ENCODE assay signal across 22 cellular contexts in genomic region chr22:23827351-23827995, GRCh38. TPM values are rescaled to one million over a fixed set of nuclear protein-coding genes. Genes with fewer than 3 reads are reported as not detected.
A peak's percentile ranks its signal among the peaks of the same experiment; 100 is the strongest.
DNase-seq lines count a peak whose midpoint lies in the region; ATAC-seq and TF ChIP-seq lines count a peak whose summit lies in the region.
"Had no signal": no experiment of that assay in that cellular context is flagged by ENCODE, and none has a peak within 500 bp of the region (broad histone marks: within the 10 kb centered on the region; RNA-seq: fewer than 3 reads in every experiment).

No MANE protein-coding gene starts in this region.

- H3K4me3 ChIP-seq in SK-N-SH (ENCODE audit: low read depth in 2 of 2, low read length in 1 of 2) (no peak overlapping the region), IMR-90 (ENCODE audit: insufficient read depth, low read depth, low read length) (no peak overlapping the region), right atrium auricular region (no peak overlapping the region)
- H3K4me3 ChIP-seq: body of pancreas, HAP-1, Peyer's patch, SK-N-MC, upper lobe of right lung had no signal

- peak overlapping the region; percentile 59 for H2AK9ac ChIP-seq in IMR-90 (replicated peaks; ENCODE audit: low read depth, low read length, poor library complexity)

- no peak overlapping the region for H3K14ac ChIP-seq in IMR-90 (replicated peaks; ENCODE audit: low read depth, low read length)

- no peaks in the 10 kb centered on the region for H3K9me2 ChIP-seq in SK-N-SH

- H4K20me1 ChIP-seq in SK-N-SH (ENCODE audit: insufficient read depth) (no peaks in the 10 kb centered on the region; the same call in 1 of the 2 replicates), IMR-90 (ENCODE audit: insufficient read depth, low read length) (peaks cover 27% of the 10 kb centered on the region)

- H3K27me3 ChIP-seq in SK-N-SH (ENCODE audit: insufficient read depth) = no peaks in the 10 kb centered on the region
- no peaks in the 10 kb centered on the region for H3K27me3 ChIP-seq in IMR-90 (ENCODE audit: control insufficient read depth, insufficient read depth, low read length)
- no peaks in the 10 kb centered on the region for H3K27me3 ChIP-seq in right atrium auricular region
- H3K27me3 ChIP-seq: body of pancreas, Peyer's patch, upper lobe of right lung had no signal

- H2BK15ac ChIP-seq in IMR-90 (ENCODE audit: low read depth, low read length) = no peak overlapping the region

- H2BK20ac ChIP-seq in IMR-90 (ENCODE audit: low read depth, low read length) = no peak overlapping the region

- intact Hi-C loops in IMR-90 (cut with micrococcal nuclease) = no loop called here
- intact Hi-C loops in posterior vena cava (cut with DNase I) = no loop called here

- no peak overlapping the region for H3K18ac ChIP-seq in IMR-90 (ENCODE audit: low read depth, low read length)

- peaks cover 26% of the 10 kb centered on the region for H3K9me1 ChIP-seq in IMR-90 (ENCODE audit: insufficient read depth, low read length)

- no peak overlapping the region for H4K91ac ChIP-seq in IMR-90 (ENCODE audit: insufficient read depth, low read depth, low read length)

- no peak overlapping the region for H3K56ac ChIP-seq in IMR-90 (ENCODE audit: extremely low read depth, insufficient read depth, low read length)

- ATAC-seq in SK-N-SH treated with all-trans-retinoic acid at 6 μM for 48 hours (no peak), IMR-90 (ENCODE audit: low read depth) (no peak)
- ATAC-seq: body of pancreas, upper lobe of right lung had no signal

- TF ChIP-seq EP300 in SK-N-SH (IDR thresholded peaks at IDR 0.05; ENCODE audit: borderline replicate concordance in 1 of 2, low read depth in 1 of 2, low read length in 1 of 2) = no peak

- no peak overlapping the region for H4K8ac ChIP-seq in IMR-90 (ENCODE audit: low read depth in 2 of 2, low read length in 2 of 2)

- no peak overlapping the region for H3K23ac ChIP-seq in IMR-90 (ENCODE audit: low read depth, low read length)

- H2AFZ ChIP-seq in SK-N-SH (ENCODE audit: low read depth) (no peak overlapping the region), IMR-90 (replicated peaks; ENCODE audit: low read length, poor library complexity) (no peak overlapping the region)

- H3K9ac ChIP-seq in SK-N-SH (no peak overlapping the region), IMR-90 (ENCODE audit: low read depth, low read length) (no peak overlapping the region)
- H3K9ac ChIP-seq: KMS-11 had no signal

- 94% methylated on average over 6 of the region's 11 CpGs for WGBS in SK-N-SH (ENCODE audit: low lambda C conversion rate)
- 95% methylated on average over 4 of the region's 11 CpGs; no CpG with 5 or more reads in 1 of the 2 experiments for WGBS in IMR-90 (ENCODE audit: extremely low coverage in 2 of 2, insufficient read length in 1 of 2), 2 experiments

- H3K4ac ChIP-seq in IMR-90 (ENCODE audit: low read depth, low read length) = no peak overlapping the region

- TF ChIP-seq RAD21 in SK-N-SH (IDR thresholded peaks at IDR 0.05; ENCODE audit: low read length) (no peak), IMR-90 (IDR thresholded peaks at IDR 0.05; ENCODE audit: low read length) (no peak)

- in situ Hi-C loops in IMR-90 (cut with MboI; ENCODE audit: low sequenced_read_pairs) = no loop called here

- dilution Hi-C loops in IMR-90 (cut with HindIII; ENCODE audit: low sequenced_read_pairs, unreplicated experiment) = no loop called here

- TF ChIP-seq CTCF in SK-N-SH (IDR thresholded peaks at IDR 0.05) = no peak
- no peak for TF ChIP-seq CTCF in IMR-90 (conservative IDR thresholded peaks at IDR 0.05; ENCODE audit: low read depth, low read length)
- no peak for TF ChIP-seq CTCF in right atrium auricular region (IDR thresholded peaks at IDR 0.05)

- H3K79me1 ChIP-seq in IMR-90 (ENCODE audit: low read depth in 1 of 2, low read length in 2 of 2) = peaks cover 10 to 60% of the 10 kb centered on the region in 2 experiments

- H3K4me2 ChIP-seq in SK-N-SH = no peak overlapping the region
- no peak overlapping the region for H3K4me2 ChIP-seq in IMR-90 (ENCODE audit: low read depth, low read length)
- H3K4me2 ChIP-seq: KMS-11 had no signal

- H3K36me3 ChIP-seq in SK-N-SH (replicated peaks in 1 of 2; ENCODE audit: control insufficient read depth in 1 of 2, insufficient read depth in 2 of 2, low read length in 1 of 2) = peaks cover 25 to 41% of the 10 kb centered on the region in 2 experiments
- peaks cover 78% of the 10 kb centered on the region for H3K36me3 ChIP-seq in IMR-90 (ENCODE audit: control insufficient read depth, insufficient read depth, low read length)
- H3K36me3 ChIP-seq in right atrium auricular region = peaks cover 58% of the 10 kb centered on the region

- peaks cover 17% of the 10 kb centered on the region for H3F3A ChIP-seq in SK-N-SH (replicated peaks; ENCODE audit: insufficient read depth)

- DNase-seq in SK-N-SH = peak; percentile 10
- no peak for DNase-seq in IMR-90
- no peak for DNase-seq in right atrium auricular region (ENCODE audit: low spot score)
- peak; percentile 61 for DNase-seq in posterior vena cava (ENCODE audit: low spot score)
- DNase-seq in mesenteric fat pad (ENCODE audit: low spot score) = no peak
- DNase-seq in iPS-NIHi11 (ENCODE audit: low spot score) = no peak
- DNase-seq in GM19238 (ENCODE audit: insufficient read length, low spot score) = no peak
- DNase-seq: activated CD4-positive, CD25-positive, alpha-beta regulatory T cell; AML-193; body of pancreas; midbrain; NCI-H1930; NCI-H345; Peyer's patch; T1000; upper lobe of right lung had no signal

- peaks cover 0 to 70% of the 10 kb centered on the region in 2 experiments; a peak in 2 of 4 replicates for H3K4me1 ChIP-seq in SK-N-SH (ENCODE audit: control insufficient read depth in 1 of 2, insufficient read depth in 2 of 2, low read depth in 1 of 2, low read length in 1 of 2)
- H3K4me1 ChIP-seq in IMR-90 (ENCODE audit: control insufficient read depth, insufficient read depth, low read length) = peaks cover 12% of the 10 kb centered on the region
- H3K4me1 ChIP-seq in right atrium auricular region = peaks cover 0 to 92% of the 10 kb centered on the region in 2 donors
- H3K4me1 ChIP-seq: body of pancreas, HAP-1, upper lobe of right lung had no signal

- POLR2A ChIA-PET in SK-N-SH (lab: Yijun Ruan, JAX) (interaction anchor here (2.1 kb wide), 1 partner anchor 19 kb away, joined by 13 read pairs; no protein-coding TSS in a partner anchor), IMR-90 (lab: Charles Lee; ENCODE audit: unreplicated experiment) (no interaction called here)

- H2BK120ac ChIP-seq in IMR-90 (ENCODE audit: low read depth, low read length) = no peak overlapping the region

- CTCF ChIA-PET in SK-N-SH (lab: Yijun Ruan, JAX) (interaction anchor here (0.9 to 1.7 kb wide), 2 partner anchors 22 to 38 kb away, joined by 3 to 9 read pairs; no protein-coding TSS in a partner anchor), IMR-90 (lab: Yijun Ruan, JAX) (no interaction called here)

- H3K79me2 ChIP-seq in SK-N-SH (ENCODE audit: insufficient read depth) = peaks cover 21% of the 10 kb centered on the region

- H2AK5ac ChIP-seq in IMR-90 (ENCODE audit: low read depth, low read length) = no peak overlapping the region

- no peak overlapping the region for H4K5ac ChIP-seq in IMR-90 (ENCODE audit: low read depth, low read length)

- BruUV-seq in IMR-90 (replicated peaks; lab: Mats Ljungman, UMichigan) = no TSS peak

- H3K27ac ChIP-seq in SK-N-SH (ENCODE audit: low read depth in 2 of 2, low read length in 1 of 2) (peak overlapping the region; percentile 76 to 95), IMR-90 (ENCODE audit: insufficient read depth, low read length) (no peak overlapping the region), right atrium auricular region (peak overlapping the region; percentile 84 to 90)
- H3K27ac ChIP-seq: 22Rv1, body of pancreas, KMS-11, Peyer's patch, SK-N-MC, upper lobe of right lung had no signal

- H3K9me3 ChIP-seq in SK-N-SH = no peaks in the 10 kb centered on the region
- peaks cover 3% of the 10 kb centered on the region; the same call in 1 of the 2 replicates for H3K9me3 ChIP-seq in IMR-90 (ENCODE audit: control insufficient read depth, insufficient read depth, low read length)
- no peaks in the 10 kb centered on the region for H3K9me3 ChIP-seq in right atrium auricular region
- H3K9me3 ChIP-seq: body of pancreas, HAP-1, Peyer's patch, upper lobe of right lung had no signal

- no peak overlapping the region for H2BK5ac ChIP-seq in IMR-90 (ENCODE audit: low read depth, low read length, poor library complexity, severe bottlenecking)

- TF ChIP-seq POLR2A in IMR-90 (IDR thresholded peaks at IDR 0.05; ENCODE audit: low read depth, low read length) = no peak

RNA-seq across cellular contexts. Expression of gene DERL3, which starts 11.3 kb away (rescaled TPM):
- polyA plus RNA-seq in SK-N-SH (2012; rRNA removed) (not detected in 2 replicates), IMR-90 (2012; rRNA removed) (0.50 and 0.62 TPM in 2 replicates)
- not detected in 2 replicates for polyA plus RNA-seq in SK-N-SH (2012; cell fraction: cytosol; rRNA removed)
- 0.01 TPM in 2 replicates for polyA plus RNA-seq in SK-N-SH (2012; cell fraction: nucleus; rRNA removed)
- total RNA-seq in IMR-90 (2012; rRNA removed) (under 0.01 and 0.18 TPM in 2 replicates), right atrium auricular region (10 to 100 TPM in 1 of 2 donors, 1 to 10 TPM in 1; 4.0 to 10.6 TPM), posterior vena cava (under 1 TPM; 0.83 to 0.95 TPM), mesenteric fat pad (1.4 TPM)
- 0.41 and 0.49 TPM in 2 replicates for polyA plus RNA-seq in IMR-90 (2012; cell fraction: cytosol; rRNA removed)
- polyA plus RNA-seq in IMR-90 (2012; cell fraction: nucleus; rRNA removed; ENCODE audit: low replicate concordance) = 0.96 and 2.2 TPM in 2 replicates

RNA-seq across cellular contexts. Expression of gene SLC2A11, which starts 30.2 kb away (rescaled TPM):
- polyA plus RNA-seq in SK-N-SH (2012; rRNA removed) (21.8 and 27.1 TPM in 2 replicates), IMR-90 (2012; rRNA removed) (6.6 and 8.7 TPM in 2 replicates)
- polyA plus RNA-seq in SK-N-SH (2012; cell fraction: cytosol; rRNA removed) = 9.3 and 12.5 TPM in 2 replicates
- 68.9 and 85.4 TPM in 2 replicates for polyA plus RNA-seq in SK-N-SH (2012; cell fraction: nucleus; rRNA removed)
- total RNA-seq in IMR-90 (2012; rRNA removed) (2.8 and 3.2 TPM in 2 replicates), right atrium auricular region (10 to 100 TPM; 10.6 to 15.5 TPM), posterior vena cava (1 to 10 TPM; 4.9 to 7.4 TPM), mesenteric fat pad (8.4 TPM)
- 7.6 and 10.2 TPM in 2 replicates for polyA plus RNA-seq in IMR-90 (2012; cell fraction: cytosol; rRNA removed)
- 38.2 and 42.7 TPM in 2 replicates for polyA plus RNA-seq in IMR-90 (2012; cell fraction: nucleus; rRNA removed; ENCODE audit: low replicate concordance)

RNA-seq across cellular contexts. Expression of gene SMARCB1, which starts 40.7 kb away (rescaled TPM):
- polyA plus RNA-seq in SK-N-SH (2012; rRNA removed) (182 and 215 TPM in 2 replicates), IMR-90 (2012; rRNA removed) (157 and 159 TPM in 2 replicates)
- polyA plus RNA-seq in SK-N-SH (2012; cell fraction: cytosol; rRNA removed) = 170 and 192 TPM in 2 replicates
- polyA plus RNA-seq in SK-N-SH (2012; cell fraction: nucleus; rRNA removed) = 113 and 134 TPM in 2 replicates
- total RNA-seq in IMR-90 (2012; rRNA removed) (97.5 and 110 TPM in 2 replicates), right atrium auricular region (10 to 100 TPM; 41.4 to 45.9 TPM), posterior vena cava (10 to 100 TPM; 42.6 to 45.8 TPM), mesenteric fat pad (70.7 TPM)
- 143 and 158 TPM in 2 replicates for polyA plus RNA-seq in IMR-90 (2012; cell fraction: cytosol; rRNA removed)
- 79.7 and 79.9 TPM in 2 replicates for polyA plus RNA-seq in IMR-90 (2012; cell fraction: nucleus; rRNA removed; ENCODE audit: low replicate concordance)

RNA-seq across cellular contexts. Expression of gene MMP11, which starts 54.8 kb away (rescaled TPM):
- polyA plus RNA-seq in SK-N-SH (2012; rRNA removed) = 50.8 and 64.4 TPM in 2 replicates
- 31.3 and 49.7 TPM in 2 replicates for polyA plus RNA-seq in SK-N-SH (2012; cell fraction: cytosol; rRNA removed)
- 48.3 and 75.0 TPM in 2 replicates for polyA plus RNA-seq in SK-N-SH (2012; cell fraction: nucleus; rRNA removed)
- total RNA-seq in IMR-90 (2012; rRNA removed) = 1.4 and 2.2 TPM in 2 replicates
- polyA plus RNA-seq in IMR-90 (2012; rRNA removed) = 5.9 and 6.0 TPM in 2 replicates
- 6.5 and 10.3 TPM in 2 replicates for polyA plus RNA-seq in IMR-90 (2012; cell fraction: cytosol; rRNA removed)
- polyA plus RNA-seq in IMR-90 (2012; cell fraction: nucleus; rRNA removed; ENCODE audit: low replicate concordance) = 5.3 and 10.6 TPM in 2 replicates
- total RNA-seq in right atrium auricular region = 10 to 100 TPM in 1 of 2 donors, 1 to 10 TPM in 1; 2.2 to 12.3 TPM
- 1 to 10 TPM; 2.8 to 5.8 TPM for total RNA-seq in posterior vena cava
- total RNA-seq in mesenteric fat pad = 5.7 TPM

RNA-seq across cellular contexts. Expression of gene CHCHD10, which starts 59.7 kb away (rescaled TPM):
- polyA plus RNA-seq in SK-N-SH (2012; rRNA removed) = 27.7 and 70.1 TPM in 2 replicates
- 50.5 and 57.1 TPM in 2 replicates for polyA plus RNA-seq in SK-N-SH (2012; cell fraction: cytosol; rRNA removed)
- 31.9 and 32.3 TPM in 2 replicates for polyA plus RNA-seq in SK-N-SH (2012; cell fraction: nucleus; rRNA removed)
- total RNA-seq in IMR-90 (2012; rRNA removed) = 1.4 and 2.2 TPM in 2 replicates
- polyA plus RNA-seq in IMR-90 (2012; rRNA removed) = 10.8 and 11.2 TPM in 2 replicates
- 3.3 and 4.8 TPM in 2 replicates for polyA plus RNA-seq in IMR-90 (2012; cell fraction: cytosol; rRNA removed)
- 1.6 and 4.7 TPM in 2 replicates for polyA plus RNA-seq in IMR-90 (2012; cell fraction: nucleus; rRNA removed; ENCODE audit: low replicate concordance)
- total RNA-seq in right atrium auricular region = 100 to 1,000 TPM; 213 to 319 TPM
- 10 to 100 TPM; 59.0 to 68.7 TPM for total RNA-seq in posterior vena cava
- 357 TPM for total RNA-seq in mesenteric fat pad
- polyA plus RNA-seq: neural cell had no signal

Comparison
In these comparisons a context has a peak if more than half of its experiments do, and no peak if none do; other contexts are left out.
1. DNase-seq: peak in SK-N-SH (single experiment) and posterior vena cava (single experiment); none in IMR-90 (single experiment), right atrium auricular region (single experiment), mesenteric fat pad (single experiment), iPS-NIHi11 (single experiment) and GM19238 (single experiment).